Comparison of ENCODE assay signal across 9 cellular contexts in the genomic region with DNA sequence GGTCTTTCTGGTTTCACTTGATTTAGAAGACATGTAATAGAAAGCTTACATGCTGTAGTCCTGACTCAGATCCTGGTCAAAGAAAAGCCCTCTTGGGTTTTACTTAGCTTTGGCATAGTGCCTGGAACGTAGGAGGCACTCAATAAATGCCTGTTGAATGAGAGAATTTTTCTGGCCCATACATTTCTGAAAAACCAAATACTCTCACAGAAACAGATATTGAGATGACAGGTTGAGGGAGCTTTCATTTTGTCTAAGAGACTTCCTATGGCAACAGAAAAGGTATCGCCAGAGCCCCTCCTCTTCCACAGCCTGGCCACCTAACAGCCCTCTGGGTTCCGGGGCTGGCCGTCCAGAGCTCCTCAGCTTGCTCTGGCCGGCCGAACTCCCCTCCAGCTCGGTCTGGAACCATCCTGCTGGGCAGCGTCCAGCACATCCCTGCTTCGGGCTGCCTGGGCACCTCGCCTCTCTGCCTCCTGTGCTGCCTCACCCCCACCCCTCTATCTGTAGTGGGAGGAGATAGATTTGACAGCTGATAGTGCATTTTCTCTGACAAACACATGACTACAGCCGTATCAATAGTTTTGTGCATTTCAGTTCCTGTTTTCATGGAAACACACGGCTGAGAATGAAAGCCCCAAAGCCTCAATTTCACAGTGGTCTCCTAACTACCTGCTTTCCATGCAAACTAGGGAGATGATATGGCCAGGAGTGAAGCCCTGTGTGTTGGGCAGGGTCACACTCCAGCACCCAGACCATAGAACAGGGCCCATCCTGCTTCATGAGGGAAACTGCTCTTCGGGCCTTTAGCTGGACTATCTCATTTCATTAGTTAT.
DNase-seq lines count a peak whose midpoint lies in the region; ATAC-seq lines count a peak whose summit lies in the region.
"Had no signal": no experiment of that assay in that cellular context is flagged by ENCODE, and none has a peak within 500 bp of the region (broad histone marks: within the 10 kb centered on the region; RNA-seq: fewer than 3 reads in every experiment).

No MANE protein-coding gene starts in this region.

- ATAC-seq in GM19395 (IDR thresholded peaks at IDR 0.05; ENCODE audit: unreplicated experiment) (peak; percentile 91), HG03196 (IDR thresholded peaks at IDR 0.05; ENCODE audit: unreplicated experiment) (peak; percentile 75), memory B cell (ENCODE audit: low read depth) (peak; percentile 53)

- peaks cover 5% of the 10 kb centered on the region for H3K27me3 ChIP-seq in adipocyte (replicated peaks; ENCODE audit: control insufficient read depth, insufficient read depth, low read length)

- no peak overlapping the region for H3K27ac Mint-ChIP-seq in memory B cell

- H3K4me3 Mint-ChIP-seq in memory B cell, result no peak overlapping the region
- H3K4me3 Mint-ChIP-seq: naive B cell had no signal

- H3K4me3 ChIP-seq in adipocyte (ENCODE audit: low read length), result peak overlapping the region; percentile 72

- no peaks in the 10 kb centered on the region for H3K9me3 ChIP-seq in adipocyte (ENCODE audit: control insufficient read depth, low read length)

- no peaks in the 10 kb centered on the region for H3K36me3 ChIP-seq in adipocyte (ENCODE audit: control insufficient read depth, insufficient read depth, low read length, severe bottlenecking)

- peak; percentile 97 for DNase-seq in EH (ENCODE audit: low read depth)
- peak; percentile 96 for DNase-seq in adipocyte (ENCODE audit: low read depth)
- DNase-seq in memory B cell (ENCODE audit: low spot score in 2 of 2), result no peak
- DNase-seq in stimulated activated naive CD4-positive, alpha-beta T cell treated with Interleukin-2 at 50 U/mL for 16 hours (lab: John Stamatoyannopoulos, UW), result no peak
- no peak for DNase-seq in stimulated activated CD4-positive, alpha-beta T cell treated with anti-CD3 and anti-CD28 coated beads, Interleukin-4, amount 100 ng/mL, for 24 hours
- no peak for DNase-seq in effector CD8-positive, alpha-beta T cell (lab: John Stamatoyannopoulos, UW)
- DNase-seq: naive B cell had no signal

- peak overlapping the region; percentile 54 for H3K9ac ChIP-seq in adipocyte (ENCODE audit: low read length)

- peaks cover 4% of the 10 kb centered on the region for H3K4me1 Mint-ChIP-seq in memory B cell

- no peaks in the 10 kb centered on the region for H3K36me3 Mint-ChIP-seq in memory B cell
- H3K36me3 Mint-ChIP-seq: naive B cell had no signal

- H3K9me3 Mint-ChIP-seq in memory B cell, result no peaks in the 10 kb centered on the region

- peaks cover 3% of the 10 kb centered on the region for H3K27me3 Mint-ChIP-seq in memory B cell

- H3K4me1 ChIP-seq in adipocyte (ENCODE audit: control insufficient read depth, insufficient read depth, low read length), result peaks cover 29% of the 10 kb centered on the region

Comparison
In these comparisons a context has a peak if more than half of its experiments do, and no peak if none do; other contexts are left out.
1. DNase-seq: peak in EH (single experiment) and adipocyte (single experiment); none in memory B cell (0 of 2), stimulated activated naive CD4-positive, alpha-beta T cell treated with Interleukin-2 at 50 U/mL for 16 hours (single experiment), stimulated activated CD4-positive, alpha-beta T cell treated with anti-CD3 and anti-CD28 coated beads, Interleukin-4, amount 100 ng/mL, for 24 hours (single experiment) and effector CD8-positive, alpha-beta T cell (single experiment).
2. Peak in every context shown above with its lines, with median percentiles within 50 percentile points of each other: ATAC-seq.